Comparison of ENCODE assay signal across 29 cellular contexts in genomic region chrX:115067812-115068211, GRCh38. TPM values are rescaled to one million over a fixed set of nuclear protein-coding genes. Genes with fewer than 3 reads are reported as not detected.
DNase-seq lines count a peak whose midpoint lies in the region; ATAC-seq, FAIRE-seq and TF ChIP-seq lines count a peak whose summit lies in the region.
"Had no signal": no experiment of that assay in that cellular context is flagged by ENCODE, and none has a peak within 500 bp of the region (broad histone marks: within the 10 kb centered on the region; RNA-seq: fewer than 3 reads in every experiment).

No MANE protein-coding gene starts in this region.

- no peaks in the 10 kb centered on the region for H3K9me3 Mint-ChIP-seq in astrocyte (ENCODE audit: unreplicated experiment)
- H3K9me3 Mint-ChIP-seq: activated CD8-positive, alpha-beta T cell treated with anti-CD3 and anti-CD28 coated beads for 36 hours; mesothelial cell of epicardium had no signal

- FAIRE-seq in astrocyte (lab: Jason Lieb, UNC): peak; percentile 78
- FAIRE-seq: bronchial epithelial cell, GM12892, islet of Langerhans had no signal

- H3K4me3 ChIP-seq in astrocyte (ENCODE audit: insufficient read depth, low read depth, low read length): no peak overlapping the region
- no peak overlapping the region for H3K4me3 ChIP-seq in fibroblast of lung (replicated peaks in 1 of 4; ENCODE audit: control extremely low read depth in 1 of 4, insufficient read depth in 1 of 4, low read depth in 3 of 4, low read length in 4 of 4)
- no peak overlapping the region for H3K4me3 ChIP-seq in OCI-LY7 (ENCODE audit: low read depth, low read length, poor library complexity, severe bottlenecking)
- H3K4me3 ChIP-seq: BLaER1 treated with 17β-estradiol and CSF1 and Interleukin-3, amounts not matched to agents 10 nM and 100 nM; colonic mucosa; psoas muscle; sigmoid colon; tibial nerve had no signal

- CTCF ChIA-PET in OCI-LY7 (lab: Charles Lee; ENCODE audit: unreplicated experiment): no interaction called here

- H3K4me1 Mint-ChIP-seq in astrocyte (ENCODE audit: low read depth, unreplicated experiment): no peaks in the 10 kb centered on the region
- H3K4me1 Mint-ChIP-seq: activated naive CD4-positive, alpha-beta T cell treated with anti-CD3 and anti-CD28 coated beads, Interleukin-2, amount 10 ng/mL, durations not matched to agents 7 days and 5 days; IgD-negative memory B cell; mesothelial cell of epicardium had no signal

- H4K20me1 ChIP-seq in astrocyte (ENCODE audit: insufficient read depth, low read length) (no peaks in the 10 kb centered on the region), fibroblast of lung (ENCODE audit: control insufficient read depth, extremely low read depth, insufficient read depth, low read length) (no peaks in the 10 kb centered on the region), OCI-LY7 (ENCODE audit: insufficient read depth, low read length) (no peaks in the 10 kb centered on the region)
- H4K20me1 ChIP-seq: BLaER1 treated with 17β-estradiol and CSF1 and Interleukin-3, amounts not matched to agents 10 nM and 100 nM had no signal

- no peaks in the 10 kb centered on the region for H3K79me2 ChIP-seq in astrocyte (ENCODE audit: insufficient read depth, low read length)
- H3K79me2 ChIP-seq in fibroblast of lung (ENCODE audit: control insufficient read depth, insufficient read depth, low read length): no peaks in the 10 kb centered on the region
- no peaks in the 10 kb centered on the region for H3K79me2 ChIP-seq in OCI-LY7 (ENCODE audit: insufficient read depth, low read depth, low read length)

- H3K9me2 ChIP-seq in OCI-LY7 (ENCODE audit: insufficient read depth, low read length): no peaks in the 10 kb centered on the region

- ATAC-seq in HG02885 (IDR thresholded peaks at IDR 0.05; ENCODE audit: poor library complexity, unreplicated experiment): no peak
- ATAC-seq: activated CD8-positive, alpha-beta T cell treated with anti-CD3 and anti-CD28 coated beads for 36 hours; left ventricle myocardium superior; psoas muscle had no signal

- H3K4me3 Mint-ChIP-seq in astrocyte (ENCODE audit: unreplicated experiment): no peak overlapping the region
- H3K4me3 Mint-ChIP-seq: activated CD8-positive, alpha-beta T cell treated with anti-CD3 and anti-CD28 coated beads for 36 hours; activated naive CD4-positive, alpha-beta T cell treated with anti-CD3 and anti-CD28 coated beads, Interleukin-2, amount 10 ng/mL, durations not matched to agents 7 days and 5 days; IgD-negative memory B cell; mesothelial cell of epicardium had no signal

- H3K9me3 ChIP-seq in astrocyte (ENCODE audit: insufficient read depth, low read depth, low read length) (no peaks in the 10 kb centered on the region), fibroblast of lung (ENCODE audit: control insufficient read depth, insufficient read depth, low read depth, low read length) (no peaks in the 10 kb centered on the region), OCI-LY7 (ENCODE audit: low read length) (no peaks in the 10 kb centered on the region)
- H3K9me3 ChIP-seq: colonic mucosa, sigmoid colon, tibial nerve had no signal

- H3K36me3 ChIP-seq in astrocyte (ENCODE audit: insufficient read depth, low read length) (no peaks in the 10 kb centered on the region), fibroblast of lung (ENCODE audit: control insufficient read depth, insufficient read depth, low read length) (no peaks in the 10 kb centered on the region), OCI-LY7 (ENCODE audit: insufficient read depth, low read length) (no peaks in the 10 kb centered on the region)
- H3K36me3 ChIP-seq: BLaER1 treated with 17β-estradiol and CSF1 and Interleukin-3, amounts not matched to agents 10 nM and 100 nM; colonic mucosa; sigmoid colon; tibial nerve had no signal

- H3K27me3 Mint-ChIP-seq in astrocyte (ENCODE audit: low read depth, unreplicated experiment): no peaks in the 10 kb centered on the region
- H3K27me3 Mint-ChIP-seq: activated CD8-positive, alpha-beta T cell treated with anti-CD3 and anti-CD28 coated beads for 36 hours; activated naive CD4-positive, alpha-beta T cell treated with anti-CD3 and anti-CD28 coated beads, Interleukin-2, amount 10 ng/mL, durations not matched to agents 7 days and 5 days; IgD-negative memory B cell had no signal

- H3K4me1 ChIP-seq in astrocyte (ENCODE audit: insufficient read depth, low read length) (no peaks in the 10 kb centered on the region), fibroblast of lung (ENCODE audit: control insufficient read depth, extremely low read depth, insufficient read depth, low read length) (no peaks in the 10 kb centered on the region), OCI-LY7 (ENCODE audit: insufficient read depth, low read length, poor library complexity, severe bottlenecking) (no peaks in the 10 kb centered on the region)
- H3K4me1 ChIP-seq: BLaER1 treated with 17β-estradiol and CSF1 and Interleukin-3, amounts not matched to agents 10 nM and 100 nM; colonic mucosa; psoas muscle had no signal

- no peak for TF ChIP-seq CTCF in astrocyte (IDR thresholded peaks at IDR 0.05; ENCODE audit: insufficient read depth, low read depth, low read length)
- TF ChIP-seq CTCF in fibroblast of lung (conservative IDR thresholded peaks at IDR 0.05 in 1 of 2, IDR thresholded peaks at IDR 0.05 in 1 of 2; ENCODE audit: low read depth in 1 of 2, low read length in 2 of 2): no peak
- no peak for TF ChIP-seq CTCF in OCI-LY7 (conservative IDR thresholded peaks at IDR 0.05; ENCODE audit: low read length)

- peak; percentile 6 for DNase-seq in GM03348 (ENCODE audit: low spot score)
- no peak for DNase-seq in astrocyte (ENCODE audit: low read depth)
- peak in 1 of 2 donors; percentile 62 for DNase-seq in fibroblast of lung (ENCODE audit: low read depth in 2 of 2)
- peak; percentile 0 for DNase-seq in left kidney (ENCODE audit: low read depth, low spot score)
- no peak for DNase-seq in T-helper 1 cell
- no peak for DNase-seq in OCI-LY7 (ENCODE audit: low spot score)
- DNase-seq in iPS-NIHi7 (ENCODE audit: extremely low spot score): no peak
- DNase-seq: activated CD8-positive, alpha-beta memory T cell treated with anti-CD3 and anti-CD28 coated beads, Interleukin-2, amount 50 U/mL, for 48 hours; activated CD8-positive, alpha-beta T cell treated with anti-CD3 and anti-CD28 coated beads for 36 hours; activated naive CD4-positive, alpha-beta T cell treated with anti-CD3 and anti-CD28 coated beads, Interleukin-2, amount 10 ng/mL, durations not matched to agents 7 days and 5 days; amniotic stem cell; colonic mucosa; DMS153; erythroblast; left ventricle myocardium superior; NCI-H146; NCI-H2107; psoas muscle; Right ventricle myocardium superior; sigmoid colon; stimulated activated CD4-positive, alpha-beta T cell treated with anti-CD3 and anti-CD28 coated beads, Interleukin-4, amount 100 ng/mL, for 1 hour had no signal

- no peak overlapping the region for H3K9ac ChIP-seq in astrocyte (ENCODE audit: low read length)
- no peak overlapping the region for H3K9ac ChIP-seq in fibroblast of lung (ENCODE audit: insufficient read depth, low read length)
- H3K9ac ChIP-seq: BLaER1 treated with 17β-estradiol and CSF1 and Interleukin-3, amounts not matched to agents 10 nM and 100 nM had no signal

- POLR2A ChIA-PET in OCI-LY7 (lab: Charles Lee): no interaction called here

- H3K4me2 ChIP-seq in astrocyte (ENCODE audit: low read length): no peak overlapping the region
- peak overlapping the region; percentile 44 for H3K4me2 ChIP-seq in fibroblast of lung (ENCODE audit: extremely low read depth, insufficient read depth, low read length)
- no peak overlapping the region for H3K4me2 ChIP-seq in OCI-LY7 (ENCODE audit: low read length)
- H3K4me2 ChIP-seq: BLaER1 treated with 17β-estradiol and CSF1 and Interleukin-3, amounts not matched to agents 10 nM and 100 nM had no signal

- BruUV-seq in OCI-LY7 (replicated peaks; lab: Mats Ljungman, UMichigan): no TSS peak

- intact Hi-C loops in OCI-LY7 (cut with micrococcal nuclease; ENCODE audit: unreplicated experiment): no loop called here

- H3K36me3 Mint-ChIP-seq in astrocyte (ENCODE audit: low read depth, unreplicated experiment): no peaks in the 10 kb centered on the region
- H3K36me3 Mint-ChIP-seq: activated naive CD4-positive, alpha-beta T cell treated with anti-CD3 and anti-CD28 coated beads, Interleukin-2, amount 10 ng/mL, durations not matched to agents 7 days and 5 days; IgD-negative memory B cell; mesothelial cell of epicardium had no signal

- no peaks in the 10 kb centered on the region for H3K27me3 ChIP-seq in astrocyte (ENCODE audit: insufficient read depth, low read length)
- no peaks in the 10 kb centered on the region for H3K27me3 ChIP-seq in fibroblast of lung (ENCODE audit: control insufficient read depth, insufficient read depth, low read length)
- H3K27me3 ChIP-seq: colonic mucosa, sigmoid colon had no signal

- no peak overlapping the region for H2AFZ ChIP-seq in astrocyte (ENCODE audit: low read depth, low read length)
- H2AFZ ChIP-seq in fibroblast of lung (ENCODE audit: low read length): no peak overlapping the region
- no peak overlapping the region for H2AFZ ChIP-seq in OCI-LY7 (ENCODE audit: low read length)

- no peak overlapping the region for H3K27ac ChIP-seq in astrocyte (ENCODE audit: low read depth, low read length)
- H3K27ac ChIP-seq in fibroblast of lung (ENCODE audit: insufficient read depth, low read length): no peak overlapping the region
- H3K27ac ChIP-seq in OCI-LY7 (ENCODE audit: low read depth, low read length, poor library complexity, severe bottlenecking): no peak overlapping the region
- H3K27ac ChIP-seq: BLaER1 treated with 17β-estradiol and CSF1 and Interleukin-3, amounts not matched to agents 10 nM and 100 nM; colonic mucosa; psoas muscle had no signal

- H3K27ac Mint-ChIP-seq in astrocyte (ENCODE audit: unreplicated experiment): no peak overlapping the region
- H3K27ac Mint-ChIP-seq: activated CD8-positive, alpha-beta T cell treated with anti-CD3 and anti-CD28 coated beads for 36 hours; activated naive CD4-positive, alpha-beta T cell treated with anti-CD3 and anti-CD28 coated beads, Interleukin-2, amount 10 ng/mL, durations not matched to agents 7 days and 5 days; IgD-negative memory B cell; mesothelial cell of epicardium had no signal

RNA-seq across cellular contexts. Expression of gene IL13RA2, which starts 50.4 kb away (rescaled TPM):
- total RNA-seq in astrocyte: not detected in 2 replicates
- 42.1 and 67.5 TPM in 2 replicates for total RNA-seq in fibroblast of lung
- polyA plus RNA-seq in fibroblast of lung: 12.7 and 110 TPM in 2 replicates
- polyA plus RNA-seq in fibroblast of lung (2012): 8.5 and 68.9 TPM in 2 replicates
- polyA minus RNA-seq in fibroblast of lung (ENCODE audit: low replicate concordance): 2.9 and 8.2 TPM in 2 replicates
- total RNA-seq in OCI-LY7 (2014; rRNA removed; shearing (Covaris generic)): not detected in 2 replicates
- not detected in 2 replicates for total RNA-seq in OCI-LY7 (2022)
- total RNA-seq: activated CD8-positive, alpha-beta T cell treated with anti-CD3 and anti-CD28 coated beads for 36 hours; left ventricle myocardium superior; psoas muscle; Right ventricle myocardium superior had no signal
- polyA plus RNA-seq: IgD-negative memory B cell had no signal

Comparison
In these comparisons a context has a peak if more than half of its experiments do, and no peak if none do; other contexts are left out.
1. DNase-seq: peak in GM03348 (single experiment) and left kidney (single experiment); none in astrocyte (single experiment), T-helper 1 cell (0 of 5), OCI-LY7 (single experiment) and iPS-NIHi7 (single experiment).
2. RNA of gene IL13RA2, which starts 50.4 kb away (total RNA-seq): 42.1 to 67.5 TPM in fibroblast of lung; not detected in astrocyte and not detected in OCI-LY7; every median in the first group is over 10 times any median in the second.